ENCODE assay signal across 8 cellular contexts in genomic region chr1:211382182-211382713, GRCh38. TPM values are rescaled to one million over a fixed set of nuclear protein-coding genes. Genes with fewer than 3 reads are reported as not detected.
A peak's percentile ranks its signal among the peaks of the same experiment; 100 is the strongest.
DNase-seq lines count a peak whose midpoint lies in the region; ATAC-seq and TF ChIP-seq lines count a peak whose summit lies in the region.

No MANE protein-coding gene starts in this region.

- DNase-seq in CD4-positive, alpha-beta T cell, result no peak
- no peak for DNase-seq in MM.1S
- DNase-seq in neural crest cell (ENCODE audit: low read depth, low spot score), result no peak
- no peak for DNase-seq in activated effector memory CD4-positive, alpha-beta T cell treated with anti-CD3 and anti-CD28 coated beads, Interleukin-2, amount 50 U/mL, for 16 hours
- DNase-seq in anterior cingulate cortex (lab: John Stamatoyannopoulos, UW), result no peak
- no peak for DNase-seq in iPS-NIHi11 (ENCODE audit: low spot score)
- no peak for DNase-seq in stimulated activated CD4-positive, alpha-beta T cell treated with anti-CD3 and anti-CD28 coated beads, Interleukin-4, amount 100 ng/mL, for 24 hours

- H4K20me1 ChIP-seq in MM.1S (ENCODE audit: insufficient read depth, low read length), result no peaks in the 10 kb centered on the region

- peak overlapping the region; percentile 86 for H3K4me2 ChIP-seq in MM.1S (ENCODE audit: low read depth, low read length)

- peak overlapping the region; percentile 85 for H3K4me3 Mint-ChIP-seq in CD4-positive, alpha-beta T cell
- H3K4me3 Mint-ChIP-seq in neural crest cell, result peak overlapping the region; percentile 89

- no peaks in the 10 kb centered on the region for H3K27me3 ChIP-seq in CD4-positive, alpha-beta T cell (ENCODE audit: control insufficient read depth, insufficient read depth, low read length)
- H3K27me3 ChIP-seq in MM.1S (replicated peaks; ENCODE audit: insufficient read depth, low read length) (no peaks in the 10 kb centered on the region), ectodermal cell (ENCODE audit: control insufficient read depth, insufficient read depth, low read length, poor library complexity, severe bottlenecking) (no peaks in the 10 kb centered on the region)

- H3K9me2 ChIP-seq in MM.1S (replicated peaks; ENCODE audit: insufficient read depth, low read length), result no peaks in the 10 kb centered on the region

- H3K27ac Mint-ChIP-seq in CD4-positive, alpha-beta T cell, result peak overlapping the region; percentile 86
- peak overlapping the region; percentile 21 for H3K27ac Mint-ChIP-seq in neural crest cell (ENCODE audit: unreplicated experiment)

- H3K4me3 ChIP-seq in MM.1S (ENCODE audit: low read length), result peak overlapping the region; percentile 93
- H3K4me3 ChIP-seq in ectodermal cell (ENCODE audit: insufficient read depth, low read depth, low read length), result peak overlapping the region; percentile 77

- peak overlapping the region; percentile 97; the same call in 1 of the 2 replicates for H3K9ac ChIP-seq in MM.1S (ENCODE audit: low read length)

- WGBS in ectodermal cell, 2 experiments, result 25 to 27% methylated on average over 15 to 16 of the region's 17 CpGs

- no peak for ATAC-seq in CD4-positive, alpha-beta T cell (ENCODE audit: poor library complexity)

- H3K27ac ChIP-seq in CD4-positive, alpha-beta T cell (ENCODE audit: low read depth, low read length), result peak overlapping the region; percentile 75
- peak overlapping the region; percentile 94; the same call in 1 of the 2 replicates for H3K27ac ChIP-seq in MM.1S (ENCODE audit: low read length)
- H3K27ac ChIP-seq in ectodermal cell (ENCODE audit: insufficient read depth, low read depth, low read length, poor library complexity, severe bottlenecking), result no peak overlapping the region

- H3K4me1 ChIP-seq in MM.1S (ENCODE audit: low read length) (peaks cover 16% of the 10 kb centered on the region), ectodermal cell (ENCODE audit: control insufficient read depth, insufficient read depth, low read length) (peaks cover under 1% of the 10 kb centered on the region)

- H3K9me3 ChIP-seq in CD4-positive, alpha-beta T cell (ENCODE audit: control insufficient read depth, low read length), result no peaks in the 10 kb centered on the region
- H3K9me3 ChIP-seq in MM.1S (replicated peaks; ENCODE audit: insufficient read depth, low read length), result no peaks in the 10 kb centered on the region
- H3K9me3 ChIP-seq in ectodermal cell (ENCODE audit: control insufficient read depth, low read length), result no peaks in the 10 kb centered on the region

- intact Hi-C loops in CD4-positive, alpha-beta T cell (cut with DNase I, micrococcal nuclease), result loop anchor here (2.0 to 5.0 kb wide), 2 partner anchors 55 to 125 kb away; partner anchors contain the start of genes RCOR3 (in 1 of the 2) and TRAF5 (in 1 of the 2)

- H3K36me3 Mint-ChIP-seq in CD4-positive, alpha-beta T cell (ENCODE audit: low read depth), result peaks cover 9% of the 10 kb centered on the region
- H3K36me3 Mint-ChIP-seq in neural crest cell (ENCODE audit: low read depth), result no peaks in the 10 kb centered on the region

- H3K36me3 ChIP-seq in MM.1S (replicated peaks; ENCODE audit: insufficient read depth, low read length), result no peaks in the 10 kb centered on the region
- no peaks in the 10 kb centered on the region for H3K36me3 ChIP-seq in ectodermal cell (ENCODE audit: control insufficient read depth, insufficient read depth, low read length)

- H3K4me1 Mint-ChIP-seq in CD4-positive, alpha-beta T cell (ENCODE audit: low read depth), result peaks cover 40% of the 10 kb centered on the region
- H3K4me1 Mint-ChIP-seq in neural crest cell, result peaks cover 26% of the 10 kb centered on the region

- no peaks in the 10 kb centered on the region for H3K9me3 Mint-ChIP-seq in CD4-positive, alpha-beta T cell
- H3K9me3 Mint-ChIP-seq in neural crest cell, result no peaks in the 10 kb centered on the region

- H3K79me2 ChIP-seq in MM.1S (ENCODE audit: low read length), result peaks cover 13% of the 10 kb centered on the region

- no peaks in the 10 kb centered on the region; the same call in 1 of the 2 replicates for H3F3A ChIP-seq in MM.1S (ENCODE audit: insufficient read depth, low read length)

- no peaks in the 10 kb centered on the region for H3K27me3 Mint-ChIP-seq in CD4-positive, alpha-beta T cell
- no peaks in the 10 kb centered on the region for H3K27me3 Mint-ChIP-seq in neural crest cell (ENCODE audit: low read depth)

- peak overlapping the region; percentile 94 for H2AFZ ChIP-seq in MM.1S (ENCODE audit: low read length)

- POLR2A ChIA-PET in CD4-positive, alpha-beta T cell (lab: Charles Lee), result interaction anchor here (0.6 to 2.2 kb wide), 5 partner anchors 34 to 94 kb away, joined by 3 to 16 read pairs (median 5); partner anchors contain the start of gene TRAF5

- no peak for TF ChIP-seq CTCF in CD4-positive, alpha-beta T cell (IDR thresholded peaks at IDR 0.05)
- TF ChIP-seq CTCF in MM.1S (IDR thresholded peaks at IDR 0.05; ENCODE audit: low read length) (no peak), neural crest cell (conservative IDR thresholded peaks at IDR 0.05) (no peak)

- CTCF ChIA-PET in CD4-positive, alpha-beta T cell (lab: Charles Lee), result interaction anchor here (0.6 kb wide), 1 partner anchor 74 kb away, joined by 4 read pairs; no protein-coding TSS in a partner anchor

RNA-seq across cellular contexts. Expression of gene TRAF5, which starts 55.6 kb away (rescaled TPM):
- total RNA-seq in CD4-positive, alpha-beta T cell, result 10 to 100 TPM; 21.9 to 23.2 TPM
- 30.0 TPM for polyA plus RNA-seq in ectodermal cell (2013, experiment 1 of 4)
- 31.3 TPM for polyA plus RNA-seq in ectodermal cell (2013, experiment 2 of 4)
- polyA plus RNA-seq in ectodermal cell (2013, experiment 3 of 4), result 25.9 TPM
- polyA plus RNA-seq in ectodermal cell (2013, experiment 4 of 4), result 27.6 TPM
- 12.1 and 12.6 TPM in 2 replicates for total RNA-seq in neural crest cell
